Comparison of ENCODE assay signal across 17 cellular contexts in the genomic region with DNA sequence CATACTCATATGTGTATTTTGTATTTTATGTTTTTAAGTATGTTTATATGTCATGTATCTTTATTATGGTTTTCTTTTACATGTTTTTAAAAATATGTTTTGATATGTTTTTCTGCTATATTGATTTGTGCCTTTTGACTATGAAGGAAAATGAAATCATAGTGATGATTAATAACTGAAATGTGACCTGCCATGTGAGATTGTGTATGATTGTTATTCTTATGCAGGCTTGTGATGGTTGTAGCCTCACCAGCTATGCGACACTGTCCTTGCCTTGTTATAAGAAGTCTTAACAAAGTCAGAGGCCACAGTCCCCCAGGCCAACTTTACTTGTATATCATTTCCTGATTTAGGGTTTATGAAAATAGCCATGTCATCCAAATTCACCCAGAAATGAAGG.
A peak's percentile ranks its signal among the peaks of the same experiment; 100 is the strongest.
DNase-seq lines count a peak whose midpoint lies in the region; ATAC-seq, FAIRE-seq and TF ChIP-seq lines count a peak whose summit lies in the region.
"Had no signal": no experiment of that assay in that cellular context is flagged by ENCODE, and none has a peak within 500 bp of the region (broad histone marks: within the 10 kb centered on the region; RNA-seq: fewer than 3 reads in every experiment).

No MANE protein-coding gene starts in this region.

- H2BK120ac ChIP-seq in neuronal stem cell (ENCODE audit: low read depth, low read length), result no peak overlapping the region

- H3K9me3 ChIP-seq in small intestine (ENCODE audit: control insufficient read depth, low read depth), result no peaks in the 10 kb centered on the region
- no peaks in the 10 kb centered on the region for H3K9me3 ChIP-seq in neuronal stem cell (replicated peaks in 1 of 2; ENCODE audit: control insufficient read depth in 2 of 2, insufficient read depth in 1 of 2, low read depth in 1 of 2, low read length in 2 of 2)
- H3K9me3 ChIP-seq: Caco-2, esophagus squamous epithelium, uterus had no signal

- FAIRE-seq in small intestine (lab: Jason Lieb, UNC), result peak; percentile 72

- DNase-seq in activated T-cell treated with anti-CD3 and anti-CD28 coated beads, Interleukin-2, amount 50 U/mL, for 24 hours, result no peak
- DNase-seq in activated T-cell treated with anti-CD3 and anti-CD28 coated beads, Interleukin-2, amount 50 U/mL, for 1 hour, result no peak
- peak; percentile 17 for DNase-seq in choroid plexus epithelial cell (ENCODE audit: low read depth)
- no peak for DNase-seq in small intestine
- no peak for DNase-seq in mesothelial cell of epicardium (ENCODE audit: low spot score in 2 of 2, unreplicated experiment in 2 of 2)
- no peak for DNase-seq in neuronal stem cell (ENCODE audit: low spot score)
- DNase-seq: activated CD4-positive, alpha-beta T cell treated with anti-CD3 and anti-CD28 coated beads for 4 hours; Caco-2; dorsolateral prefrontal cortex; esophagus squamous epithelium; KG1; uterus had no signal

- peak overlapping the region; percentile 81 for H3K27ac Mint-ChIP-seq in activated T-cell treated with anti-CD3 and anti-CD28 coated beads, Interleukin-2, amount 50 U/mL, for 24 hours
- H3K27ac Mint-ChIP-seq in mesothelial cell of epicardium, result no peak overlapping the region

- no peak overlapping the region for H3K4me2 ChIP-seq in neuronal stem cell (ENCODE audit: insufficient read depth, low read length, poor library complexity, severe bottlenecking)
- H3K4me2 ChIP-seq: smooth muscle cell had no signal

- H3K9ac ChIP-seq in neuronal stem cell (ENCODE audit: low read depth, low read length, poor library complexity), result no peak overlapping the region
- H3K9ac ChIP-seq: parathyroid adenoma had no signal

- TF ChIP-seq CTCF in choroid plexus epithelial cell (conservative IDR thresholded peaks at IDR 0.05; ENCODE audit: low read depth, low read length) (no peak), mesothelial cell of epicardium (IDR thresholded peaks at IDR 0.05; ENCODE audit: unreplicated experiment) (no peak)

- H3K18ac ChIP-seq in neuronal stem cell (ENCODE audit: low read length), result no peak overlapping the region

- H3K27me3 Mint-ChIP-seq in activated T-cell treated with anti-CD3 and anti-CD28 coated beads, Interleukin-2, amount 50 U/mL, for 24 hours, result no peaks in the 10 kb centered on the region
- no peaks in the 10 kb centered on the region for H3K27me3 Mint-ChIP-seq in mesothelial cell of epicardium (ENCODE audit: low read depth)

- H3K36me3 ChIP-seq in small intestine (ENCODE audit: control insufficient read depth in 2 of 2, insufficient read depth in 2 of 2, low read length in 2 of 2) (no peaks in the 10 kb centered on the region), neuronal stem cell (replicated peaks in 1 of 2; ENCODE audit: control insufficient read depth in 2 of 2, insufficient read depth in 2 of 2, low read length in 2 of 2) (peaks cover 0 to 2% of the 10 kb centered on the region in 2 donors)
- H3K36me3 ChIP-seq: uterus had no signal

- H4K91ac ChIP-seq in neuronal stem cell (ENCODE audit: low read depth, low read length, poor library complexity), result no peak overlapping the region

- no peak overlapping the region for H3K4ac ChIP-seq in neuronal stem cell (ENCODE audit: low read length)

- no peaks in the 10 kb centered on the region for H3K9me3 Mint-ChIP-seq in activated T-cell treated with anti-CD3 and anti-CD28 coated beads, Interleukin-2, amount 50 U/mL, for 24 hours
- H3K9me3 Mint-ChIP-seq in mesothelial cell of epicardium, result no peaks in the 10 kb centered on the region

- ATAC-seq in HG02642 (IDR thresholded peaks at IDR 0.05; ENCODE audit: poor library complexity, unreplicated experiment) (peak; percentile 53), HG03135 (IDR thresholded peaks at IDR 0.05; ENCODE audit: unreplicated experiment) (no peak)

- H3K27me3 ChIP-seq in small intestine (ENCODE audit: control insufficient read depth in 2 of 2, insufficient read depth in 2 of 2, low read length in 2 of 2), result no peaks in the 10 kb centered on the region
- no peaks in the 10 kb centered on the region for H3K27me3 ChIP-seq in neuronal stem cell (ENCODE audit: control insufficient read depth in 3 of 3, insufficient read depth in 3 of 3, low read depth in 1 of 3, low read length in 3 of 3)
- H3K27me3 ChIP-seq: dorsolateral prefrontal cortex, esophagus squamous epithelium, uterus had no signal

- H2AFZ ChIP-seq in neuronal stem cell (ENCODE audit: low read length), result no peak overlapping the region
- H2AFZ ChIP-seq: parathyroid adenoma had no signal

- H3K79me1 ChIP-seq in neuronal stem cell (ENCODE audit: low read depth, low read length), result no peaks in the 10 kb centered on the region

- H3K27ac ChIP-seq in small intestine (ENCODE audit: low read depth in 1 of 2, low read length in 1 of 2), result no peak overlapping the region
- no peak overlapping the region for H3K27ac ChIP-seq in neuronal stem cell (replicated peaks; ENCODE audit: low read length)
- H3K27ac ChIP-seq: dorsolateral prefrontal cortex, esophagus squamous epithelium, HL-60, parathyroid adenoma, uterus had no signal

- no peak overlapping the region for H4K8ac ChIP-seq in neuronal stem cell (ENCODE audit: low read depth, low read length)

- no peak overlapping the region for H3K23ac ChIP-seq in neuronal stem cell (ENCODE audit: low read depth, low read length, poor library complexity)

- H3K36me3 Mint-ChIP-seq in activated T-cell treated with anti-CD3 and anti-CD28 coated beads, Interleukin-2, amount 50 U/mL, for 24 hours (ENCODE audit: low read depth), result peaks cover 58% of the 10 kb centered on the region
- no peaks in the 10 kb centered on the region for H3K36me3 Mint-ChIP-seq in mesothelial cell of epicardium

- no peak overlapping the region for H2BK5ac ChIP-seq in neuronal stem cell (ENCODE audit: low read length)

- no peak overlapping the region for H3K4me3 ChIP-seq in choroid plexus epithelial cell (ENCODE audit: low read depth, low read length)
- H3K4me3 ChIP-seq in small intestine (ENCODE audit: low read depth in 1 of 2, low read length in 2 of 2), result no peak overlapping the region
- no peak overlapping the region for H3K4me3 ChIP-seq in neuronal stem cell (ENCODE audit: low read length in 2 of 2)
- H3K4me3 ChIP-seq: dorsolateral prefrontal cortex, esophagus squamous epithelium, smooth muscle cell, uterus had no signal

- H3K4me1 Mint-ChIP-seq in activated T-cell treated with anti-CD3 and anti-CD28 coated beads, Interleukin-2, amount 50 U/mL, for 24 hours (ENCODE audit: low read depth), result peaks cover 56% of the 10 kb centered on the region
- H3K4me1 Mint-ChIP-seq in mesothelial cell of epicardium, result peaks cover 15% of the 10 kb centered on the region

- no peaks in the 10 kb centered on the region for H3K4me1 ChIP-seq in small intestine (ENCODE audit: control insufficient read depth in 2 of 2, insufficient read depth in 1 of 2, low read depth in 1 of 2, low read length in 1 of 2)
- no peaks in the 10 kb centered on the region for H3K4me1 ChIP-seq in neuronal stem cell (ENCODE audit: control insufficient read depth in 2 of 2, insufficient read depth in 1 of 2, low read depth in 1 of 2, low read length in 2 of 2)
- H3K4me1 ChIP-seq: Caco-2, parathyroid adenoma had no signal

- 70 to 100% (median 76%) methylated on average over 1 of the region's 1 CpG for WGBS in small intestine, 3 donors
- WGBS in neuronal stem cell (ENCODE audit: extremely low coverage in 2 of 2, insufficient read length in 2 of 2, insufficient replicate concordance in 1 of 2), 2 donors, result no CpG with 5 or more reads among the region's 1 CpG

- no peak overlapping the region for H2AK5ac ChIP-seq in neuronal stem cell (ENCODE audit: low read depth, low read length)

- H2BK12ac ChIP-seq in neuronal stem cell (ENCODE audit: low read length), result no peak overlapping the region

- no peak overlapping the region for H3K14ac ChIP-seq in neuronal stem cell (ENCODE audit: low read length)

- no peak overlapping the region for H2BK15ac ChIP-seq in neuronal stem cell (ENCODE audit: low read length)

- no peak overlapping the region for H3K4me3 Mint-ChIP-seq in activated T-cell treated with anti-CD3 and anti-CD28 coated beads, Interleukin-2, amount 50 U/mL, for 24 hours
- no peak overlapping the region for H3K4me3 Mint-ChIP-seq in mesothelial cell of epicardium
